In genomic region chr12:12891646-12892355, GRCh38 we compare ENCODE assay signal across 8 cellular contexts. TPM values are rescaled to one million over a fixed set of nuclear protein-coding genes. Genes with fewer than 3 reads are reported as not detected.
DNase-seq lines count a peak whose midpoint lies in the region; ATAC-seq and TF ChIP-seq lines count a peak whose summit lies in the region.

No MANE protein-coding gene starts in this region.

- H3K4me1 ChIP-seq in breast epithelium: no peaks in the 10 kb centered on the region
- H3K4me1 ChIP-seq in upper lobe of left lung: peaks cover 0 to 17% (median 3%) of the 10 kb centered on the region in 4 donors

- no peaks in the 10 kb centered on the region for H3K9me3 Mint-ChIP-seq in activated T-cell treated with anti-CD3 and anti-CD28 coated beads, Interleukin-2, amount 50 U/mL, for 72 hours
- H3K9me3 Mint-ChIP-seq in memory B cell: no peaks in the 10 kb centered on the region

- H3K4me1 Mint-ChIP-seq in activated T-cell treated with anti-CD3 and anti-CD28 coated beads, Interleukin-2, amount 50 U/mL, for 72 hours (ENCODE audit: low read depth): peaks cover 17% of the 10 kb centered on the region
- peaks cover 5% of the 10 kb centered on the region for H3K4me1 Mint-ChIP-seq in memory B cell

- intact Hi-C loops in breast epithelium (cut with DNase I; ENCODE audit: low total_unique reads): no loop called here

- no peaks in the 10 kb centered on the region for H3K36me3 Mint-ChIP-seq in activated T-cell treated with anti-CD3 and anti-CD28 coated beads, Interleukin-2, amount 50 U/mL, for 72 hours (ENCODE audit: insufficient read depth in 2 of 2)
- H3K36me3 Mint-ChIP-seq in memory B cell: no peaks in the 10 kb centered on the region

- no peak for DNase-seq in activated T-cell treated with anti-CD3 and anti-CD28 coated beads, Interleukin-2, amount 50 U/mL, for 72 hours
- DNase-seq in activated T-cell treated with anti-CD3 and anti-CD28 coated beads, Interleukin-2, amount 50 U/mL, for 48 hours: no peak
- DNase-seq in breast epithelium (ENCODE audit: low spot score in 2 of 2) (no peak), memory B cell (ENCODE audit: low spot score in 2 of 2) (no peak), upper lobe of left lung (no peak), NCI-H1092 treated with DMSO at 0.1 percent for 48 hours (lab: John Stamatoyannopoulos, UW) (no peak), glomerular visceral epithelial cell (ENCODE audit: extremely low spot score) (no peak)
- DNase-seq in activated CD8-positive, alpha-beta memory T cell treated with anti-CD3 and anti-CD28 coated beads for 24 hours: no peak

- no peaks in the 10 kb centered on the region for H3K27me3 ChIP-seq in breast epithelium
- H3K27me3 ChIP-seq in upper lobe of left lung: peaks cover 0 to 9% (median 0%) of the 10 kb centered on the region in 4 donors

- peak overlapping the region; percentile 82 to 87 for H3K4me3 Mint-ChIP-seq in activated T-cell treated with anti-CD3 and anti-CD28 coated beads, Interleukin-2, amount 50 U/mL, for 72 hours
- H3K4me3 Mint-ChIP-seq in memory B cell: peak overlapping the region; percentile 83

- peak overlapping the region; percentile 94 to 98 for H3K27ac ChIP-seq in breast epithelium
- peak overlapping the region; percentile 76 to 98 (median 86) for H3K27ac ChIP-seq in upper lobe of left lung

- TF ChIP-seq CTCF in breast epithelium (IDR thresholded peaks at IDR 0.05): no peak
- no peak for TF ChIP-seq CTCF in upper lobe of left lung (IDR thresholded peaks at IDR 0.05)

- H3K27me3 Mint-ChIP-seq in activated T-cell treated with anti-CD3 and anti-CD28 coated beads, Interleukin-2, amount 50 U/mL, for 72 hours (ENCODE audit: low read depth): peaks cover 36% of the 10 kb centered on the region
- H3K27me3 Mint-ChIP-seq in memory B cell: peaks cover 20% of the 10 kb centered on the region

- H3K36me3 ChIP-seq in breast epithelium (no peaks in the 10 kb centered on the region), upper lobe of left lung (no peaks in the 10 kb centered on the region)

- TF ChIP-seq EP300 in upper lobe of left lung (IDR thresholded peaks at IDR 0.05): no peak

- H3K4me3 ChIP-seq in breast epithelium (peak overlapping the region; percentile 46 to 72 (median 67)), upper lobe of left lung (peak overlapping the region; percentile 5 to 50 (median 44))

- TF ChIP-seq POLR2A in breast epithelium (IDR thresholded peaks at IDR 0.05): no peak
- no peak for TF ChIP-seq POLR2A in upper lobe of left lung (IDR thresholded peaks at IDR 0.05)

- WGBS in upper lobe of left lung, 2 donors: 17 to 24% methylated on average over 15 of the region's 15 CpGs

- no peak overlapping the region for H3K27ac Mint-ChIP-seq in activated T-cell treated with anti-CD3 and anti-CD28 coated beads, Interleukin-2, amount 50 U/mL, for 72 hours
- no peak overlapping the region for H3K27ac Mint-ChIP-seq in memory B cell

- H3K9me3 ChIP-seq in breast epithelium: no peaks in the 10 kb centered on the region
- H3K9me3 ChIP-seq in upper lobe of left lung: no peaks in the 10 kb centered on the region

- no peak for ATAC-seq in activated T-cell treated with anti-CD3 and anti-CD28 coated beads, Interleukin-2, amount 50 U/mL, for 72 hours (replicated peaks in 1 of 2)
- ATAC-seq in memory B cell (ENCODE audit: low read depth): no peak
- no peak for ATAC-seq in upper lobe of left lung (ENCODE audit: low FRiP score in 2 of 2)

RNA-seq across cellular contexts. Expression of gene GPRC5A, which starts 0.4 kb away (rescaled TPM):
- total RNA-seq in activated T-cell treated with anti-CD3 and anti-CD28 coated beads, Interleukin-2, amount 50 U/mL, for 72 hours: under 1 TPM; 0.32 to 0.60 TPM
- total RNA-seq in breast epithelium (10 to 100 TPM; 10.9 to 40.1 (median 21.6) TPM), upper lobe of left lung (100 to 1,000 TPM; 194 to 890 (median 653) TPM)

Comparison
In these comparisons a context has a peak if more than half of its experiments do, and no peak if none do; other contexts are left out.
1. RNA of gene GPRC5A, which starts 0.4 kb away (total RNA-seq): 194 to 890 TPM in upper lobe of left lung and 10.9 to 40.1 TPM in breast epithelium; 0.32 to 0.60 TPM in activated T-cell treated with anti-CD3 and anti-CD28 coated beads, Interleukin-2, amount 50 U/mL, for 72 hours; every median in the first group is over 4 times any median in the second.